36 cellular contexts compared by ENCODE assay signal in the genomic region with DNA sequence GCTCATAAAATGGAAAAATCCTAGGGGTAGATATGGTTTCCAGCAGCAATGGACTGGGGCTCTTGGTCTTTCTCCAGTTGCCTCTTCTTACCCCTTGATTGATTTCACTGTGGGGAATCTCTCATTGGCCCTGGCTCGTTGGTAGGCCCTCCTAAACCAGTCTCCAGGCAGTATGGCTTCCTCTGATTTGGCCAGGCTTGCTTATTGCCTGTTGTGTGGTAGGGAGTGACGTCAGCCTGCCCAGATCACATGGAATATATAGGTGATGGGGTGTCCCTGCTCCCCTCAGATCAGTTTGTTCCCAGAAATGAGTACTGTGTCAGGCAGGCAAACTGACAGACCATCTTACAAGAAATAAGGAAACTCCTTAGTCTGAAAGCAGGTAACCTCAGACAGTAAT. TPM values are rescaled to one million over a fixed set of nuclear protein-coding genes. Genes with fewer than 3 reads are reported as not detected.
"Had no signal": no experiment of that assay in that cellular context is flagged by ENCODE, and none has a peak within 500 bp of the region (broad histone marks: within the 10 kb centered on the region; RNA-seq: fewer than 3 reads in every experiment).

No MANE protein-coding gene starts in this region.

- H3K4me3 ChIP-seq: body of pancreas, breast epithelium, cardiac muscle cell, colonic mucosa, esophagus squamous epithelium, gastroesophageal sphincter had no signal

- H3K36me3 Mint-ChIP-seq: activated CD4-positive, alpha-beta memory T cell treated with anti-CD3 and anti-CD28 coated beads for 36 hours; activated naive CD8-positive, alpha-beta T cell had no signal

- H3K4me3 Mint-ChIP-seq: activated CD4-positive, alpha-beta memory T cell treated with anti-CD3 and anti-CD28 coated beads for 36 hours; activated CD4-positive, alpha-beta T cell treated with anti-CD3 and anti-CD28 coated beads for 36 hours; activated CD4-positive, alpha-beta T cell treated with anti-CD3 and anti-CD28 coated beads, Interleukin-2, amount 10 ng/mL, durations not matched to agents 24 days and 14 days; activated CD8-positive, alpha-beta T cell treated with anti-CD3 and anti-CD28 coated beads, Interleukin-2, amount 10 ng/mL, durations not matched to agents 7 days and 5 days; activated T-cell treated with anti-CD3 and anti-CD28 coated beads, Interleukin-2, amount 50 U/mL, for 4 hours; activated T-helper 17 cell treated with anti-CD3 and anti-CD28 coated beads, Interleukin-2, amount 50 U/mL, for 72 hours; T-helper 17 cell had no signal

- H3K9me3 ChIP-seq: body of pancreas, breast epithelium, colonic mucosa, esophagus squamous epithelium, gastroesophageal sphincter had no signal

- H3K27ac Mint-ChIP-seq: activated CD4-positive, alpha-beta T cell treated with anti-CD3 and anti-CD28 coated beads for 36 hours; activated CD4-positive, alpha-beta T cell treated with anti-CD3 and anti-CD28 coated beads, Interleukin-2, amount 10 ng/mL, durations not matched to agents 24 days and 14 days; activated CD8-positive, alpha-beta T cell treated with anti-CD3 and anti-CD28 coated beads, Interleukin-2, amount 10 ng/mL, durations not matched to agents 7 days and 5 days; activated naive CD8-positive, alpha-beta T cell; activated T-helper 17 cell treated with anti-CD3 and anti-CD28 coated beads, Interleukin-2, amount 50 U/mL, for 72 hours; T-helper 17 cell had no signal

- H3K4me1 ChIP-seq: body of pancreas, colonic mucosa had no signal

- DNase-seq: activated CD4-positive, alpha-beta memory T cell treated with anti-CD3 and anti-CD28 coated beads for 36 hours; activated CD4-positive, alpha-beta T cell treated with anti-CD3 and anti-CD28 coated beads for 36 hours; activated CD4-positive, alpha-beta T cell treated with anti-CD3 and anti-CD28 coated beads, Interleukin-2, amount 10 ng/mL, durations not matched to agents 24 days and 14 days; activated CD4-positive, CD25-positive, alpha-beta regulatory T cell; activated CD4-positive, CD25-positive, alpha-beta regulatory T cell treated with anti-CD3 and anti-CD28 coated beads, Interleukin-2, amount 50 U/mL, for 72 hours; activated CD8-positive, alpha-beta T cell treated with anti-CD3 and anti-CD28 coated beads, Interleukin-2, amount 10 ng/mL, durations not matched to agents 7 days and 5 days; activated effector memory CD4-positive, alpha-beta T cell treated with Interleukin-2 at 50 U/mL for 16 hours; activated gamma-delta T cell treated with Interleukin-2 at 50 U/mL for 16 hours; activated naive CD4-positive, alpha-beta T cell treated with anti-CD3 and anti-CD28 coated beads, Interleukin-2, amount 50 U/mL, for 16 hours; activated naive CD4-positive, alpha-beta T cell treated with Interleukin-2 at 50 U/mL for 16 hours; activated T-cell treated with anti-CD3 and anti-CD28 coated beads, Interleukin-2, amount 50 U/mL, for 4 hours; amniotic stem cell; anterior cingulate cortex; body of pancreas; central memory CD4-positive, alpha-beta T cell; cerebellar nuclear complex; colonic mucosa; effector CD8-positive, alpha-beta T cell; esophagus squamous epithelium; foreskin melanocyte; head of caudate nucleus; T-helper 1 cell; T-helper 17 cell had no signal

- H3K27ac ChIP-seq: body of pancreas, breast epithelium, cardiac muscle cell, colonic mucosa, epithelial cell of prostate, esophagus squamous epithelium, gastroesophageal sphincter had no signal

- ATAC-seq: activated CD4-positive, alpha-beta T cell treated with anti-CD3 and anti-CD28 coated beads for 36 hours; activated CD8-positive, alpha-beta T cell treated with anti-CD3 and anti-CD28 coated beads, Interleukin-2, amount 10 ng/mL, durations not matched to agents 7 days and 5 days; activated T-cell treated with anti-CD3 and anti-CD28 coated beads, Interleukin-2, amount 50 U/mL, for 4 hours; activated T-helper 17 cell treated with anti-CD3 and anti-CD28 coated beads, Interleukin-2, amount 50 U/mL, for 72 hours; body of pancreas; gastroesophageal sphincter; T-helper 17 cell had no signal

- H3K36me3 ChIP-seq: breast epithelium, cardiac muscle cell, colonic mucosa, esophagus squamous epithelium, gastroesophageal sphincter had no signal

- H3K9me3 Mint-ChIP-seq: activated CD4-positive, alpha-beta memory T cell treated with anti-CD3 and anti-CD28 coated beads for 36 hours; activated CD4-positive, alpha-beta T cell treated with anti-CD3 and anti-CD28 coated beads, Interleukin-2, amount 10 ng/mL, durations not matched to agents 24 days and 14 days; activated T-cell treated with anti-CD3 and anti-CD28 coated beads, Interleukin-2, amount 50 U/mL, for 4 hours; activated T-helper 17 cell treated with anti-CD3 and anti-CD28 coated beads, Interleukin-2, amount 50 U/mL, for 72 hours had no signal

RNA-seq across cellular contexts. Expression of a gene that starts 5.7 kb away (rescaled TPM):
- total RNA-seq: activated CD4-positive, alpha-beta memory T cell treated with anti-CD3 and anti-CD28 coated beads for 36 hours; activated CD4-positive, alpha-beta T cell treated with anti-CD3 and anti-CD28 coated beads for 36 hours; activated CD4-positive, alpha-beta T cell treated with anti-CD3 and anti-CD28 coated beads, Interleukin-2, amount 10 ng/mL, durations not matched to agents 24 days and 14 days; activated CD8-positive, alpha-beta T cell treated with anti-CD3 and anti-CD28 coated beads, Interleukin-2, amount 10 ng/mL, durations not matched to agents 7 days and 5 days; activated T-cell treated with anti-CD3 and anti-CD28 coated beads, Interleukin-2, amount 50 U/mL, for 4 hours; activated T-helper 17 cell treated with anti-CD3 and anti-CD28 coated beads, Interleukin-2, amount 50 U/mL, for 72 hours; body of pancreas; breast epithelium; colonic mucosa; dermis microvascular lymphatic vessel endothelial cell; endothelial cell of umbilical vein; esophagus squamous epithelium; fibroblast of lung; fibroblast of villous mesenchyme; gastroesophageal sphincter; glomerular endothelial cell; T-helper 17 cell had no signal
- polyA plus RNA-seq: adipose tissue, endothelial cell of umbilical vein, esophagus, fibroblast of lung had no signal

RNA-seq across cellular contexts. Expression of a gene that starts 10.5 kb away (rescaled TPM):
- total RNA-seq: body of pancreas, breast epithelium, colonic mucosa, esophagus squamous epithelium, gastroesophageal sphincter, T-helper 17 cell had no signal
- polyA plus RNA-seq: adipose tissue had no signal
